ENCODE assay signal across 31 cellular contexts in the genomic region with DNA sequence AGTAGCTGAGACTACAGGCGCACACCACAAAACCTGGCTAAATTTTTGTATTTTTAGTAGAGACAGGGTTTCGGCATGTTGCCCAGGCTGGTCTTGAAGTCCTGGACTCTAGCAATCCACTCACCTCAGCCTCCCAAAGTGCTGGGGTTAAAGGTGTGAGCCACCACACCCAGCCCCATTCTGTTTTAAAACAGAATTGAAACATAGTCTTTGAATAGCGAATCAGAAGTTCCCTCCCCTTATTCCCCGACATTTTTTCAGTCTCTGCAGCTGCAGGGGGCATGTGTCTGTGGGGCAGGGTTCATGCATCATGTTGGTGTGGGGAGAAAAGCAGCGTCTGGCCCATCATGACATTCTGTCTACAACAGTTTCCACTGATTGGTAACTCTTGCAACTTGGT.
"Had no signal": no experiment of that assay in that cellular context is flagged by ENCODE, and none has a peak within 500 bp of the region (broad histone marks: within the 10 kb centered on the region; RNA-seq: fewer than 3 reads in every experiment).

No MANE protein-coding gene starts in this region.

- H3K36me3 Mint-ChIP-seq: naive thymus-derived CD4-positive, alpha-beta T cell; natural killer cell; neural progenitor cell; stimulated activated memory B cell treated with anti-CD40 and anti-IgM and Interleukin-4, amounts not matched to agents 10 μg/mL and 1 μg/mL and 100 μg/mL, for 72 hours; type B pancreatic cell had no signal

- H3K9me3 ChIP-seq: ovary, psoas muscle, right lobe of liver, sigmoid colon, suprapubic skin, testis, tibial artery, transverse colon, upper lobe of right lung, uterus had no signal

- ATAC-seq: naive thymus-derived CD4-positive, alpha-beta T cell; natural killer cell; psoas muscle; right lobe of liver; stimulated activated memory B cell treated with anti-CD40 and anti-IgM and Interleukin-4, amounts not matched to agents 10 μg/mL and 1 μg/mL and 100 μg/mL, for 72 hours; stimulated activated naive CD8-positive, alpha-beta T cell treated with anti-CD3 and anti-CD28 coated beads, Interleukin-15, amount 100 ng/mL, for 72 hours; stimulated activated naive CD8-positive, alpha-beta T cell treated with anti-CD3 and anti-CD28 coated beads, Interleukin-15, Interleukin-2, amounts not matched to agents 100 U/mL and 50 U/mL, for 24 hours; upper lobe of right lung had no signal

- H3K27me3 ChIP-seq: neural progenitor cell, ovary, right lobe of liver, sigmoid colon, suprapubic skin, testis, tibial artery, transverse colon, upper lobe of right lung, uterus had no signal

- DNase-seq: naive thymus-derived CD4-positive, alpha-beta T cell; natural killer cell; occipital lobe; ovary; posterior cingulate gyrus; psoas muscle; right cardiac atrium; right lobe of liver; sigmoid colon; small intestine; stimulated activated CD4-positive, alpha-beta T cell treated with anti-CD3 and anti-CD28 coated beads, Interleukin-15, amount 100 ng/mL, for 24 hours; stimulated activated CD4-positive, alpha-beta T cell treated with anti-CD3 and anti-CD28 coated beads, Interleukin-2, amount 100 ng/mL, for 24 hours; stimulated activated CD4-positive, alpha-beta T cell treated with anti-CD3 and anti-CD28 coated beads, Interleukin-4, amount 100 ng/mL, for 1 hour; stimulated activated CD4-positive, alpha-beta T cell treated with anti-CD3 and anti-CD28 coated beads, Interleukin-4, amount 100 ng/mL, for 4 hours; stimulated activated CD8-positive, alpha-beta memory T cell treated with anti-CD3 and anti-CD28 coated beads, Interleukin-4, amount 100 ng/mL, for 48 hours; stimulated activated naive CD4-positive, alpha-beta T cell; stimulated activated naive CD8-positive, alpha-beta T cell treated with anti-CD3 and anti-CD28 coated beads, Interleukin-15, amount 100 ng/mL, for 72 hours; stimulated activated naive CD8-positive, alpha-beta T cell treated with anti-CD3 and anti-CD28 coated beads, Interleukin-15, Interleukin-2, amounts not matched to agents 100 U/mL and 50 U/mL, for 24 hours; substantia nigra; testis; tibial artery; transverse colon; upper lobe of right lung; uterus had no signal

- H3K36me3 ChIP-seq: neural progenitor cell, ovary, right lobe of liver, sigmoid colon, suprapubic skin, tibial artery, transverse colon, upper lobe of right lung, uterus had no signal

- H3K4me3 Mint-ChIP-seq: natural killer cell; neural progenitor cell; stimulated activated memory B cell treated with anti-CD40 and anti-IgM and Interleukin-4, amounts not matched to agents 10 μg/mL and 1 μg/mL and 100 μg/mL, for 72 hours; stimulated activated naive CD8-positive, alpha-beta T cell treated with anti-CD3 and anti-CD28 coated beads, Interleukin-15, amount 100 ng/mL, for 72 hours; type B pancreatic cell had no signal

- H3K4me3 ChIP-seq: neural progenitor cell, ovary, psoas muscle, right lobe of liver, sigmoid colon, suprapubic skin, testis, tibial artery, transverse colon, upper lobe of right lung, uterus had no signal

- H3K27ac ChIP-seq: neural progenitor cell, ovary, parathyroid adenoma, psoas muscle, right lobe of liver, suprapubic skin, testis, tibial artery, transverse colon, upper lobe of right lung had no signal

- H3K4me1 ChIP-seq: parathyroid adenoma, psoas muscle, right lobe of liver, uterus had no signal

- H3K9me3 Mint-ChIP-seq: natural killer cell; nephron; neural progenitor cell; stimulated activated memory B cell treated with anti-CD40 and anti-IgM and Interleukin-4, amounts not matched to agents 10 μg/mL and 1 μg/mL and 100 μg/mL, for 72 hours; stimulated activated naive CD8-positive, alpha-beta T cell treated with anti-CD3 and anti-CD28 coated beads, Interleukin-15, amount 100 ng/mL, for 72 hours; type B pancreatic cell had no signal

- H3K27ac Mint-ChIP-seq: natural killer cell; nephron; neural progenitor cell; progenitor cell of endocrine pancreas; stimulated activated memory B cell treated with anti-CD40 and anti-IgM and Interleukin-4, amounts not matched to agents 10 μg/mL and 1 μg/mL and 100 μg/mL, for 72 hours; stimulated activated naive CD8-positive, alpha-beta T cell treated with anti-CD3 and anti-CD28 coated beads, Interleukin-15, amount 100 ng/mL, for 72 hours; type B pancreatic cell had no signal
